In genomic region chr11:118180300-118180703, GRCh38 we compare ENCODE assay signal across 1 cellular context.
TF ChIP-seq lines count a peak whose summit lies in the region.

No MANE protein-coding gene starts in this region.

TF ChIP-seq in K562, 482 proteins besides CTCF, POLR2A, EP300 and RAD21:
- no peak for TF ChIP-seq ASH1L (IDR thresholded peaks at IDR 0.05; ENCODE audit: borderline replicate concordance, low read depth, partially characterized antibody)
- TF ChIP-seq SP1 (CRISPR knock-in tag; IDR thresholded peaks at IDR 0.05): no peak
- TF ChIP-seq KDM5B (IDR thresholded peaks at IDR 0.05; ENCODE audit: insufficient replicate concordance, low read depth, low read length): no peak
- no peak for TF ChIP-seq ZBTB43 (CRISPR knock-in tag; IDR thresholded peaks at IDR 0.05)
